ENCODE assay signal across 7 cellular contexts in the genomic region with DNA sequence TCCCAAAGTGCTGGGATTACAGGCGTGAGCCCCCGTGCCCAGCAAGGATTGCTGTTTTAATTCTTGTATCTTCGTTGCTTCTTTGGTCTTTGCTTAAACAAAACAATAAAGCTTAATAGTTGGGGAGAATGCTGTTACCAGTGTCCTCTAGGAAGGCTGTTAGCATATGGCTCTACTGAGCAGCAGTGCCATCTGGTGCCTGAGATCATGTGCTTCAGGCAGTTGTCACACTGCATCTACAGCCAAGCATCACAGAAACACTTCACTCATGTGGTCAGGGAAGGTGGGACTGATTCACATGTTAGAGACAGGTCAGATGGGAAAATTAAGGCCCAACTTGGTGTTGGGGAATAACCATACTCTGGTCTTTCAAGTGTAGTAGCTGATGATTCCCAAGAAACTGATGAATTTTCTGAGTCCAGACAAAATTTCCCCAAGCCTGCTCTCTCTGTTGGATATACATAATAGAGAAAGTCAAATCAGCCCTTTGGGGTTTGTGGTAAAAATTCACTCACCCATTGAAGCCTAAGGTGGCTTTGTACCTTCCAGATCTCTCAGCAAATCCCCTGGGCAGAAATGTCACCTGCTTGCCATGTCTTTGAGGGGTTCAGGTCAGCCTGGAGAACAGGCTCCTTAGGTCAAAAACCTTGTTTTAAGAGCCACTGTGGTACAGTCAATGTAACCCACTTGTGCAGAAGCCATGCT. TPM values are rescaled to one million over a fixed set of nuclear protein-coding genes. Genes with fewer than 3 reads are reported as not detected.
DNase-seq lines count a peak whose midpoint lies in the region; ATAC-seq and TF ChIP-seq lines count a peak whose summit lies in the region.

No MANE protein-coding gene starts in this region.

- H3K27ac ChIP-seq in WERI-Rb-1 (peak overlapping the region; percentile 78), psoas muscle (no peak overlapping the region)

- H3K27ac Mint-ChIP-seq in activated T-helper 1 cell treated with anti-CD3 and anti-CD28 coated beads, Interleukin-12 subunit alpha, Interleukin-12 subunit beta, Interleukin-2, Interleukin-4 antibody, amounts not matched to agents 30 ng/mL and 10 ng/mL and 1 ng/mL, durations not matched to agents 14 hours and 24 hours and 36 hours = no peak overlapping the region

- H3K9me3 ChIP-seq in WERI-Rb-1 (ENCODE audit: severe bottlenecking) = no peaks in the 10 kb centered on the region
- H3K9me3 ChIP-seq in psoas muscle = no peaks in the 10 kb centered on the region

- peak; percentile 83 for TF ChIP-seq CTCF in WERI-Rb-1 (IDR thresholded peaks at IDR 0.05; ENCODE audit: low read depth, low read length)
- TF ChIP-seq CTCF in psoas muscle (IDR thresholded peaks at IDR 0.05) = peak; percentile 38

- intact Hi-C loops in psoas muscle (cut with DNase I) = no loop called here
- intact Hi-C loops in activated T-helper 1 cell treated with anti-CD3 and anti-CD28 coated beads, Interleukin-12 subunit alpha, Interleukin-12 subunit beta, Interleukin-2, Interleukin-4 antibody, amounts not matched to agents 30 ng/mL and 10 ng/mL and 1 ng/mL, durations not matched to agents 14 hours and 24 hours and 36 hours (cut with micrococcal nuclease) = no loop called here

- H3K9me3 Mint-ChIP-seq in activated T-helper 1 cell treated with anti-CD3 and anti-CD28 coated beads, Interleukin-12 subunit alpha, Interleukin-12 subunit beta, Interleukin-2, Interleukin-4 antibody, amounts not matched to agents 30 ng/mL and 10 ng/mL and 1 ng/mL, durations not matched to agents 14 hours and 24 hours and 36 hours = no peaks in the 10 kb centered on the region

- WGBS in psoas muscle, 3 donors = 63 to 77% (median 65%) methylated on average over 3 of the region's 3 CpGs

- no peaks in the 10 kb centered on the region for H3K27me3 Mint-ChIP-seq in activated T-helper 1 cell treated with anti-CD3 and anti-CD28 coated beads, Interleukin-12 subunit alpha, Interleukin-12 subunit beta, Interleukin-2, Interleukin-4 antibody, amounts not matched to agents 30 ng/mL and 10 ng/mL and 1 ng/mL, durations not matched to agents 14 hours and 24 hours and 36 hours (ENCODE audit: insufficient read depth)

- peaks cover 12% of the 10 kb centered on the region for H3K36me3 Mint-ChIP-seq in activated T-helper 1 cell treated with anti-CD3 and anti-CD28 coated beads, Interleukin-12 subunit alpha, Interleukin-12 subunit beta, Interleukin-2, Interleukin-4 antibody, amounts not matched to agents 30 ng/mL and 10 ng/mL and 1 ng/mL, durations not matched to agents 14 hours and 24 hours and 36 hours (ENCODE audit: low read depth)

- peaks cover 4% of the 10 kb centered on the region for H3K36me3 ChIP-seq in WERI-Rb-1
- H3K36me3 ChIP-seq in psoas muscle (ENCODE audit: insufficient read depth in 1 of 2, low read depth in 1 of 2) = peaks cover 0 to 65% of the 10 kb centered on the region in 2 donors

- H3K4me1 Mint-ChIP-seq in activated T-helper 1 cell treated with anti-CD3 and anti-CD28 coated beads, Interleukin-12 subunit alpha, Interleukin-12 subunit beta, Interleukin-2, Interleukin-4 antibody, amounts not matched to agents 30 ng/mL and 10 ng/mL and 1 ng/mL, durations not matched to agents 14 hours and 24 hours and 36 hours (ENCODE audit: low read depth) = peaks cover 5% of the 10 kb centered on the region

- no peaks in the 10 kb centered on the region for H3K4me1 ChIP-seq in psoas muscle

- H3K27me3 ChIP-seq in WERI-Rb-1 (ENCODE audit: insufficient read depth, low read depth, severe bottlenecking) (no peaks in the 10 kb centered on the region), psoas muscle (ENCODE audit: insufficient read depth in 3 of 3, low read length in 2 of 3) (no peaks in the 10 kb centered on the region)

- peak; percentile 54 for ATAC-seq in GM19324 (IDR thresholded peaks at IDR 0.05; ENCODE audit: low FRiP score, unreplicated experiment)
- peak; percentile 76 to 83 (median 81) for ATAC-seq in psoas muscle

- H3K4me3 ChIP-seq in WERI-Rb-1 (ENCODE audit: low read depth, low read length) (no peak overlapping the region), psoas muscle (no peak overlapping the region)

- no peak overlapping the region for H3K4me3 Mint-ChIP-seq in activated T-helper 1 cell treated with anti-CD3 and anti-CD28 coated beads, Interleukin-12 subunit alpha, Interleukin-12 subunit beta, Interleukin-2, Interleukin-4 antibody, amounts not matched to agents 30 ng/mL and 10 ng/mL and 1 ng/mL, durations not matched to agents 14 hours and 24 hours and 36 hours

- DNase-seq in DMS53 treated with DMSO at 0.1 percent for 48 hours (lab: John Stamatoyannopoulos, UW; ENCODE audit: unreplicated experiment) = peak; percentile 16
- peak; percentile 74 for DNase-seq in M059J (ENCODE audit: low read depth)
- peak; percentile 75 for DNase-seq in WERI-Rb-1
- peak; percentile 31 for DNase-seq in foreskin melanocyte
- no peak for DNase-seq in psoas muscle
- no peak for DNase-seq in activated T-helper 1 cell treated with anti-CD3 and anti-CD28 coated beads, Interleukin-12 subunit alpha, Interleukin-12 subunit beta, Interleukin-2, Interleukin-4 antibody, amounts not matched to agents 30 ng/mL and 10 ng/mL and 1 ng/mL, durations not matched to agents 14 hours and 24 hours and 36 hours (ENCODE audit: low spot score)

RNA-seq across cellular contexts. Expression of gene UBE2D4, which starts 28.4 kb away (rescaled TPM):
- 23.5 and 41.7 TPM in 2 replicates for total RNA-seq in M059J (2014; rRNA removed; shearing (Covaris generic))
- 10 to 100 TPM; 54.2 to 78.8 (median 69.1) TPM for total RNA-seq in psoas muscle
- 100 to 1,000 TPM in 1 of 3 donors, 10 to 100 TPM in 2; 50.2 to 118 (median 61.1) TPM for polyA plus RNA-seq in psoas muscle
- total RNA-seq in activated T-helper 1 cell treated with anti-CD3 and anti-CD28 coated beads, Interleukin-12 subunit alpha, Interleukin-12 subunit beta, Interleukin-2, Interleukin-4 antibody, amounts not matched to agents 30 ng/mL and 10 ng/mL and 1 ng/mL, durations not matched to agents 14 hours and 24 hours and 36 hours = 15.3 and 17.7 TPM in 2 replicates

RNA-seq across cellular contexts. Expression of gene SPDYE1, which starts 43.0 kb away (rescaled TPM):
- total RNA-seq in M059J (2014; rRNA removed; shearing (Covaris generic)) = not detected in 2 replicates
- total RNA-seq in psoas muscle = not detected
- polyA plus RNA-seq in psoas muscle = not detected
- total RNA-seq in activated T-helper 1 cell treated with anti-CD3 and anti-CD28 coated beads, Interleukin-12 subunit alpha, Interleukin-12 subunit beta, Interleukin-2, Interleukin-4 antibody, amounts not matched to agents 30 ng/mL and 10 ng/mL and 1 ng/mL, durations not matched to agents 14 hours and 24 hours and 36 hours = not detected in 2 replicates

RNA-seq across cellular contexts. Expression of gene URGCP, which starts 48.3 kb away (rescaled TPM):
- 40.9 and 45.0 TPM in 2 replicates for total RNA-seq in M059J (2014; rRNA removed; shearing (Covaris generic))
- 10 to 100 TPM; 41.3 to 54.4 (median 44.8) TPM for total RNA-seq in psoas muscle
- polyA plus RNA-seq in psoas muscle = 10 to 100 TPM; 19.2 to 31.8 (median 22.4) TPM
- 32.2 and 34.4 TPM in 2 replicates for total RNA-seq in activated T-helper 1 cell treated with anti-CD3 and anti-CD28 coated beads, Interleukin-12 subunit alpha, Interleukin-12 subunit beta, Interleukin-2, Interleukin-4 antibody, amounts not matched to agents 30 ng/mL and 10 ng/mL and 1 ng/mL, durations not matched to agents 14 hours and 24 hours and 36 hours

Comparison
In these comparisons a context has a peak if more than half of its experiments do, and no peak if none do; other contexts are left out.
1. DNase-seq: peak in DMS53 treated with DMSO at 0.1 percent for 48 hours (single experiment), M059J (single experiment), WERI-Rb-1 (single experiment) and foreskin melanocyte (single experiment); none in psoas muscle (0 of 2) and activated T-helper 1 cell treated with anti-CD3 and anti-CD28 coated beads, Interleukin-12 subunit alpha, Interleukin-12 subunit beta, Interleukin-2, Interleukin-4 antibody, amounts not matched to agents 30 ng/mL and 10 ng/mL and 1 ng/mL, durations not matched to agents 14 hours and 24 hours and 36 hours (single experiment).